In genomic region chr1:61082336-61083013, GRCh38 we compare ENCODE assay signal across 8 cellular contexts. TPM values are rescaled to one million over a fixed set of nuclear protein-coding genes. Genes with fewer than 3 reads are reported as not detected.
DNase-seq lines count a peak whose midpoint lies in the region; ATAC-seq and TF ChIP-seq lines count a peak whose summit lies in the region.

NFIA (plus strand) TSS chr1:61082561.

- DNase-seq in EL (peak; percentile 63), NCI-H1930 (lab: John Stamatoyannopoulos, UW) (peak; percentile 13 to 22), left colon (peak; percentile 70 to 73)
- peak; percentile 21 for DNase-seq in stimulated activated CD4-positive, alpha-beta T cell treated with anti-CD3 and anti-CD28 coated beads, Interleukin-4, amount 100 ng/mL, for 24 hours

- H3K27me3 Mint-ChIP-seq in dendritic cell treated with granulocyte-macrophage colony-stimulating factor and Interleukin-4, amounts not matched to agents 40 ng/mL and 50 ng/mL, for 4 days = peaks cover 14% of the 10 kb centered on the region

- H3K4me3 Mint-ChIP-seq in dendritic cell treated with granulocyte-macrophage colony-stimulating factor and Interleukin-4, amounts not matched to agents 40 ng/mL and 50 ng/mL, for 4 days = peak within 1 kb of the TSS; percentile 88

- H3K36me3 Mint-ChIP-seq in dendritic cell treated with granulocyte-macrophage colony-stimulating factor and Interleukin-4, amounts not matched to agents 40 ng/mL and 50 ng/mL, for 4 days (ENCODE audit: low read depth) = peaks cover 14% of the 10 kb centered on the region

- H3K9me3 Mint-ChIP-seq in dendritic cell treated with granulocyte-macrophage colony-stimulating factor and Interleukin-4, amounts not matched to agents 40 ng/mL and 50 ng/mL, for 4 days = no peaks in the 10 kb centered on the region

- peaks cover 47% of the 10 kb centered on the region for H3K4me1 Mint-ChIP-seq in dendritic cell treated with granulocyte-macrophage colony-stimulating factor and Interleukin-4, amounts not matched to agents 40 ng/mL and 50 ng/mL, for 4 days (ENCODE audit: low read depth)

- intact Hi-C loops in dendritic cell treated with granulocyte-macrophage colony-stimulating factor and Interleukin-4, amounts not matched to agents 40 ng/mL and 50 ng/mL, for 4 days (cut with micrococcal nuclease) = no loop called here
- intact Hi-C loops in left colon (cut with DNase I, micrococcal nuclease) = loop anchor here in 1 of 2 donors (10.0 kb wide), 1 partner anchor 152 kb away; no protein-coding TSS in a partner anchor

- TF ChIP-seq CTCF in WI38 (IDR thresholded peaks at IDR 0.05; ENCODE audit: low read depth, low read length) = no peak

- H3K4me3 ChIP-seq in WI38 (ENCODE audit: low read depth, low read length) = peak within 1 kb of the TSS; percentile 68

- peak within 1 kb of the TSS; percentile 85 for H3K27ac Mint-ChIP-seq in dendritic cell treated with granulocyte-macrophage colony-stimulating factor and Interleukin-4, amounts not matched to agents 40 ng/mL and 50 ng/mL, for 4 days

- peak; percentile 63 for ATAC-seq in left colon
- no peak for ATAC-seq in GM21528 (IDR thresholded peaks at IDR 0.05; ENCODE audit: low FRiP score, unreplicated experiment)
- no peak for ATAC-seq in GM21619 (IDR thresholded peaks at IDR 0.05; ENCODE audit: unreplicated experiment)

RNA-seq across cellular contexts. Expression of gene NFIA, which starts in this region (rescaled TPM):
- 10 to 100 TPM; 51.1 to 51.4 TPM for total RNA-seq in left colon

Comparison
In these comparisons a context has a peak if more than half of its experiments do, and no peak if none do; other contexts are left out.
1. DNase-seq: peak in every context shown above with its lines; median percentile 72 in left colon; 63 in EL; 21 in stimulated activated CD4-positive, alpha-beta T cell treated with anti-CD3 and anti-CD28 coated beads, Interleukin-4, amount 100 ng/mL, for 24 hours; 18 in NCI-H1930.